Comparison of ENCODE assay signal across 13 cellular contexts in the genomic region with DNA sequence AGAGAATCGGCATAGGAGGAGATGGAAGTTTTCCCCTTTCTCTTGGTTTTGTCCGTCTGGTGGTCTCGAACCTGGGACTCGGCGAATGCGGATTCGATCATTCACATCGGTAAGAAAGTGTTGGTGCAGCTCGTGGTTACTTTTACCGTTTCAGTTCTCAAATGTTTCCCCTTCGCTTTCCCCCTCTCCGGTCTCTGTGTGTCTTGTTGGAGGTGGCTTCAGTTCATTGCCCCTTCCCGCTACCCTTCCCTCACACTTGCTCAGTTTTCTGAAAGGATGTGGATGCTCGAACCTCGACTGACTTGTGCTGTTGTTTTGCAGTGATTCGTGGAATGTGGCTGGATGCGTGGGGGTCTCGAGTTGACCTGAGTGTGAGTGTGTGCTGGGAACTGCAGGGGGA. TPM values are rescaled to one million over a fixed set of nuclear protein-coding genes. Genes with fewer than 3 reads are reported as not detected.
A peak's percentile ranks its signal among the peaks of the same experiment; 100 is the strongest.
DNase-seq lines count a peak whose midpoint lies in the region; ATAC-seq, FAIRE-seq and TF ChIP-seq lines count a peak whose summit lies in the region.
"Had no signal": no experiment of that assay in that cellular context is flagged by ENCODE, and none has a peak within 500 bp of the region (broad histone marks: within the 10 kb centered on the region; RNA-seq: fewer than 3 reads in every experiment).

No MANE protein-coding gene starts in this region.

- intact Hi-C loops in left ventricle myocardium inferior (cut with micrococcal nuclease) (no loop called here), Right ventricle myocardium inferior (cut with DNase I) (loop anchor here (10.0 kb wide), 1 partner anchor 80 kb away; no protein-coding TSS in a partner anchor), mammary epithelial cell (cut with micrococcal nuclease) (loop anchor here (10.0 kb wide), 1 partner anchor 570 kb away; no protein-coding TSS in a partner anchor), left lung (cut with DNase I) (no loop called here)

- no peaks in the 10 kb centered on the region for H3K9me3 ChIP-seq in left ventricle myocardium inferior (replicated peaks)
- no peaks in the 10 kb centered on the region for H3K9me3 ChIP-seq in mammary epithelial cell (replicated peaks; ENCODE audit: insufficient read depth, low read length)
- no peaks in the 10 kb centered on the region for H3K9me3 ChIP-seq in left lung

- H3K4me1 Mint-ChIP-seq in stimulated activated effector memory CD8-positive, alpha-beta T cell treated with anti-CD3 and anti-CD28 coated beads, Interleukin-12 subunit alpha, Interleukin-12 subunit beta, amount 100 ng/mL, for 72 hours, result no peaks in the 10 kb centered on the region
- H3K4me1 Mint-ChIP-seq: central memory CD8-positive, alpha-beta T cell had no signal

- no peak overlapping the region for H3K4ac ChIP-seq in mesendoderm (ENCODE audit: low read depth, low read length)

- no peak overlapping the region for H3K27ac ChIP-seq in left ventricle myocardium inferior (replicated peaks)
- H3K27ac ChIP-seq in mammary epithelial cell (ENCODE audit: insufficient read depth, low read depth, low read length), result no peak overlapping the region
- no peak overlapping the region for H3K27ac ChIP-seq in mesendoderm (ENCODE audit: low read depth, low read length)
- no peak overlapping the region for H3K27ac ChIP-seq in left lung

- H3K36me3 Mint-ChIP-seq in stimulated activated effector memory CD8-positive, alpha-beta T cell treated with anti-CD3 and anti-CD28 coated beads, Interleukin-12 subunit alpha, Interleukin-12 subunit beta, amount 100 ng/mL, for 72 hours, result no peaks in the 10 kb centered on the region
- H3K36me3 Mint-ChIP-seq: IgD-negative memory B cell had no signal

- 9% methylated on average over 17 of the region's 18 CpGs for WGBS in mammary epithelial cell (ENCODE audit: low coverage, missing lambda C conversion rate)
- WGBS in mesendoderm (ENCODE audit: extremely low coverage, insufficient coverage, low lambda C conversion rate), result no CpG with 5 or more reads among the region's 18 CpGs

- H3K27ac Mint-ChIP-seq in stimulated activated effector memory CD8-positive, alpha-beta T cell treated with anti-CD3 and anti-CD28 coated beads, Interleukin-12 subunit alpha, Interleukin-12 subunit beta, amount 100 ng/mL, for 72 hours, result no peak overlapping the region
- H3K27ac Mint-ChIP-seq: IgD-negative memory B cell; naive thymus-derived CD4-positive, alpha-beta T cell; T-helper 2 cell treated with Interferon-gamma antibody and Interleukin-4, amounts not matched to agents 5 μg/mL and 100 μg/mL, for 36 hours had no signal

- H3K9ac ChIP-seq in mammary epithelial cell (ENCODE audit: insufficient read depth, low read length) (no peak overlapping the region), mesendoderm (ENCODE audit: low read length) (peak overlapping the region; percentile 46)

- H3K4me1 ChIP-seq in left ventricle myocardium inferior (peaks cover 29% of the 10 kb centered on the region), mammary epithelial cell (ENCODE audit: insufficient read depth, low read length) (peaks cover 9% of the 10 kb centered on the region), mesendoderm (ENCODE audit: control insufficient read depth, low read depth, low read length) (no peaks in the 10 kb centered on the region), left lung (peaks cover 0 to 12% of the 10 kb centered on the region in 2 donors)

- H2AK5ac ChIP-seq in mesendoderm (ENCODE audit: low read length), result no peak overlapping the region

- TF ChIP-seq CTCF in left ventricle myocardium inferior (IDR thresholded peaks at IDR 0.05; ENCODE audit: borderline replicate concordance), result no peak
- TF ChIP-seq CTCF in mammary epithelial cell (conservative IDR thresholded peaks at IDR 0.05 in 1 of 2, IDR thresholded peaks at IDR 0.05 in 1 of 2; ENCODE audit: extremely low read depth in 1 of 2, insufficient read depth in 1 of 2, low read depth in 1 of 2, low read length in 2 of 2), result no peak
- no peak for TF ChIP-seq CTCF in left lung (IDR thresholded peaks at IDR 0.05)

- CTCF ChIA-PET in mammary epithelial cell (lab: Charles Lee; ENCODE audit: low non-redundant PET), result no interaction called here

- H3K56ac ChIP-seq in mesendoderm (ENCODE audit: low read length), result peak overlapping the region; percentile 49

- H3K36me3 ChIP-seq in left ventricle myocardium inferior (no peaks in the 10 kb centered on the region), mammary epithelial cell (ENCODE audit: insufficient read depth, low read length) (no peaks in the 10 kb centered on the region), mesendoderm (ENCODE audit: control insufficient read depth, insufficient read depth, low read length) (no peaks in the 10 kb centered on the region), left lung (no peaks in the 10 kb centered on the region)

- in situ Hi-C loops in mammary epithelial cell (cut with MboI; ENCODE audit: low sequenced_read_pairs in 2 of 2), result no loop called here

- no peaks in the 10 kb centered on the region for H3K79me1 ChIP-seq in mesendoderm (ENCODE audit: low read length)

- H3K4me2 ChIP-seq in mammary epithelial cell (ENCODE audit: insufficient read depth, low read depth, low read length) (peak overlapping the region; percentile 81), mesendoderm (ENCODE audit: low read length) (peak overlapping the region; percentile 89)

- H3K23ac ChIP-seq in mesendoderm (ENCODE audit: low read length), result no peak overlapping the region

- peak overlapping the region; percentile 70 for H3K18ac ChIP-seq in mesendoderm (ENCODE audit: low read length)

- dilution Hi-C loops in mammary epithelial cell (cut with HindIII; ENCODE audit: low sequenced_read_pairs), result no loop called here

- peak overlapping the region; percentile 67 for H3K4me3 ChIP-seq in left ventricle myocardium inferior
- H3K4me3 ChIP-seq in mammary epithelial cell (replicated peaks in 1 of 3; ENCODE audit: insufficient read depth in 1 of 3, low read depth in 2 of 3, low read length in 3 of 3), result no peak overlapping the region
- peak overlapping the region; percentile 4 for H3K4me3 ChIP-seq in mesendoderm (ENCODE audit: low read length)
- H3K4me3 ChIP-seq in left lung, result no peak overlapping the region

- FAIRE-seq in GM12892 (lab: Jason Lieb, UNC), result no peak

- H4K8ac ChIP-seq in mesendoderm (ENCODE audit: low read depth, low read length), result no peak overlapping the region

- no peak overlapping the region for H2AFZ ChIP-seq in mammary epithelial cell (ENCODE audit: low read depth, low read length)

- ATAC-seq in Right ventricle myocardium inferior (no peak), HG03469 (IDR thresholded peaks at IDR 0.05; ENCODE audit: unreplicated experiment) (no peak), left lung (no peak)
- no peak for ATAC-seq in stimulated activated effector memory CD8-positive, alpha-beta T cell treated with anti-CD3 and anti-CD28 coated beads, Interleukin-12 subunit alpha, Interleukin-12 subunit beta, amount 100 ng/mL, for 72 hours
- ATAC-seq: naive thymus-derived CD4-positive, alpha-beta T cell had no signal

- H4K20me1 ChIP-seq in mammary epithelial cell (ENCODE audit: insufficient read depth, low read length), result no peaks in the 10 kb centered on the region

- H3K27me3 ChIP-seq in left ventricle myocardium inferior (ENCODE audit: low read depth), result peaks cover 64% of the 10 kb centered on the region
- H3K27me3 ChIP-seq in mammary epithelial cell (ENCODE audit: insufficient read depth, low read length), result peaks cover 46% of the 10 kb centered on the region
- H3K27me3 ChIP-seq in mesendoderm (ENCODE audit: insufficient read depth, low read length, poor library complexity), result peaks cover 2% of the 10 kb centered on the region
- H3K27me3 ChIP-seq in left lung, result peaks cover 54 to 76% of the 10 kb centered on the region in 2 donors

- no TSS peak for BruUV-seq in mammary epithelial cell (replicated peaks; lab: Mats Ljungman, UMichigan)

- H2BK5ac ChIP-seq in mesendoderm (ENCODE audit: low read length), result no peak overlapping the region

- no peak overlapping the region for H4K5ac ChIP-seq in mesendoderm (ENCODE audit: low read length)

- TF ChIP-seq POLR2A in GM12892 (IDR thresholded peaks at IDR 0.05; ENCODE audit: low read depth, low read length), result no peak

- H3K9me3 Mint-ChIP-seq in stimulated activated effector memory CD8-positive, alpha-beta T cell treated with anti-CD3 and anti-CD28 coated beads, Interleukin-12 subunit alpha, Interleukin-12 subunit beta, amount 100 ng/mL, for 72 hours, result peaks cover 4% of the 10 kb centered on the region
- H3K9me3 Mint-ChIP-seq: IgD-negative memory B cell; T-helper 2 cell treated with Interferon-gamma antibody and Interleukin-4, amounts not matched to agents 5 μg/mL and 100 μg/mL, for 36 hours had no signal

- no peak overlapping the region for H3K4me3 Mint-ChIP-seq in stimulated activated effector memory CD8-positive, alpha-beta T cell treated with anti-CD3 and anti-CD28 coated beads, Interleukin-12 subunit alpha, Interleukin-12 subunit beta, amount 100 ng/mL, for 72 hours
- H3K4me3 Mint-ChIP-seq: central memory CD8-positive, alpha-beta T cell; T-helper 2 cell treated with Interferon-gamma antibody and Interleukin-4, amounts not matched to agents 5 μg/mL and 100 μg/mL, for 36 hours had no signal

- H2BK15ac ChIP-seq in mesendoderm (replicated peaks; ENCODE audit: low read depth), result no peak overlapping the region

- no peak for DNase-seq in left ventricle myocardium inferior
- DNase-seq in Right ventricle myocardium inferior (ENCODE audit: missing footprints), result no peak
- no peak for DNase-seq in mammary epithelial cell
- peak; percentile 67 for DNase-seq in mesendoderm
- no peak for DNase-seq in GM12892 (ENCODE audit: insufficient read length)
- no peak for DNase-seq in stimulated activated effector memory CD8-positive, alpha-beta T cell treated with anti-CD3 and anti-CD28 coated beads, Interleukin-12 subunit alpha, Interleukin-12 subunit beta, amount 100 ng/mL, for 72 hours (ENCODE audit: low spot score in 2 of 2)
- no peak for DNase-seq in left lung
- DNase-seq: naive thymus-derived CD4-positive, alpha-beta T cell; stimulated activated naive CD8-positive, alpha-beta T cell treated with anti-CD3 and anti-CD28 coated beads, Interleukin-15, Interleukin-2, amounts not matched to agents 100 U/mL and 50 U/mL, for 24 hours had no signal

- no peak overlapping the region for H2BK120ac ChIP-seq in mesendoderm (ENCODE audit: low read depth, low read length)

- H3K79me2 ChIP-seq in mammary epithelial cell (ENCODE audit: insufficient read depth, low read length), result no peaks in the 10 kb centered on the region
- no peaks in the 10 kb centered on the region for H3K79me2 ChIP-seq in mesendoderm (ENCODE audit: control insufficient read depth, insufficient read depth, low read length)

RNA-seq across cellular contexts. Expression of a gene that starts 0.9 kb away (rescaled TPM):
- total RNA-seq in left ventricle myocardium inferior (not detected), Right ventricle myocardium inferior (0.05 TPM), mammary epithelial cell (not detected), left lung (under 1 TPM; 0.15 to 0.16 TPM)
- polyA plus RNA-seq in mammary epithelial cell, result not detected
- not detected for polyA minus RNA-seq in mammary epithelial cell
- polyA plus RNA-seq in mesendoderm (2013, experiment 1 of 2), result 29.2 TPM
- polyA plus RNA-seq in mesendoderm (2013, experiment 2 of 2), result 29.6 TPM
- polyA plus RNA-seq in GM12892 (2012; ENCODE audit: missing spikeins), result 0.32 TPM
- total RNA-seq: naive thymus-derived CD4-positive, alpha-beta T cell had no signal
- polyA plus RNA-seq: IgD-negative memory B cell; naive thymus-derived CD4-positive, alpha-beta T cell had no signal

Comparison
In these comparisons a context has a peak if more than half of its experiments do, and no peak if none do; other contexts are left out.
1. intact Hi-C loops: an anchor here in Right ventricle myocardium inferior (10.0 kb wide) and mammary epithelial cell (10.0 kb wide); none called in left ventricle myocardium inferior and left lung.
2. H3K4me3 ChIP-seq: peak in left ventricle myocardium inferior (single experiment) and mesendoderm (single experiment); none in mammary epithelial cell (0 of 3) and left lung (0 of 2).